Comparison of ENCODE assay signal across 8 cellular contexts in genomic region chr16:636206-637080, GRCh38. TPM values are rescaled to one million over a fixed set of nuclear protein-coding genes. Genes with fewer than 3 reads are reported as not detected.
DNase-seq lines count a peak whose midpoint lies in the region; TF ChIP-seq lines count a peak whose summit lies in the region.

METTL26 (minus strand) TSS chr16:636305; CDS start chr16:636290, 15 bp downstream.

- peak within 1 kb of the TSS; percentile 88 for H3K4me2 ChIP-seq in neuronal stem cell (ENCODE audit: insufficient read depth, low read length, poor library complexity, severe bottlenecking)

- H4K8ac ChIP-seq in neuronal stem cell (ENCODE audit: low read depth, low read length): peak within 1 kb of the TSS; percentile 96

- peak within 1 kb of the TSS; percentile 95 for H2BK5ac ChIP-seq in neuronal stem cell (ENCODE audit: low read length)

- H3K4me3 ChIP-seq in SJSA1 (peak within 1 kb of the TSS; percentile 65), neuronal stem cell (ENCODE audit: low read length in 2 of 2) (peak within 1 kb of the TSS; percentile 99 to 100), subcutaneous abdominal adipose tissue (ENCODE audit: low read depth in 1 of 5, low read length in 5 of 5) (peak within 1 kb of the TSS; percentile 63 to 92 (median 86))

- DNase-seq in GM04503 (ENCODE audit: low read depth): peak; percentile 63
- DNase-seq in HEK293T (ENCODE audit: extremely low spot score): peak; percentile 89
- peak; percentile 93 for DNase-seq in MV-4-11 (lab: John Stamatoyannopoulos, UW)
- DNase-seq in SJSA1 (ENCODE audit: low read depth in 1 of 2, low spot score in 2 of 2): peak; percentile 96 to 97
- peak; percentile 89 to 99 (median 94) for DNase-seq in activated naive CD4-positive, alpha-beta T cell (lab: John Stamatoyannopoulos, UW)
- DNase-seq in foreskin melanocyte: peak; percentile 91
- DNase-seq in neuronal stem cell (ENCODE audit: low spot score): peak; percentile 94

- peak within 1 kb of the TSS; percentile 100 for H3K18ac ChIP-seq in neuronal stem cell (ENCODE audit: low read length)

- peak within 1 kb of the TSS; percentile 99 for H3K23ac ChIP-seq in neuronal stem cell (ENCODE audit: low read depth, low read length, poor library complexity)

- no peak within 1 kb of the TSS for H4K91ac ChIP-seq in neuronal stem cell (ENCODE audit: low read depth, low read length, poor library complexity)

- POLR2A ChIA-PET in HEK293T (lab: Yijun Ruan, JAX): interaction anchor here (0.7 to 3.9 kb wide), 13 partner anchors 9 to 109 kb away, joined by 3 to 21 read pairs (median 4); partner anchors contain the start of genes CAPN15, RHOT2 and WDR90

- peaks cover 19% of the 10 kb centered on the region for H3K79me1 ChIP-seq in neuronal stem cell (ENCODE audit: low read depth, low read length)

- WGBS in neuronal stem cell (ENCODE audit: extremely low coverage in 2 of 2, insufficient read length in 2 of 2, insufficient replicate concordance in 1 of 2), 2 donors: no CpG with 5 or more reads among the region's 91 CpGs

- peak within 1 kb of the TSS; percentile 92 for H2BK15ac ChIP-seq in neuronal stem cell (ENCODE audit: low read length)

- H3K27me3 ChIP-seq in SJSA1 (replicated peaks) (no peaks in the 10 kb centered on the region), neuronal stem cell (ENCODE audit: control insufficient read depth in 3 of 3, insufficient read depth in 3 of 3, low read depth in 1 of 3, low read length in 3 of 3) (peaks cover 0 to 1% (median 0%) of the 10 kb centered on the region in 3 experiments), subcutaneous abdominal adipose tissue (ENCODE audit: control insufficient read depth in 5 of 5, insufficient read depth in 4 of 5, low read length in 5 of 5) (peaks cover 0 to 2% (median 0%) of the 10 kb centered on the region in 5 donors)

- peak within 1 kb of the TSS; percentile 99 for H3K14ac ChIP-seq in neuronal stem cell (ENCODE audit: low read length)

- peaks cover 23% of the 10 kb centered on the region for H3K4me1 ChIP-seq in SJSA1 (replicated peaks)
- H3K4me1 ChIP-seq in neuronal stem cell (ENCODE audit: control insufficient read depth in 2 of 2, insufficient read depth in 1 of 2, low read depth in 1 of 2, low read length in 2 of 2): peaks cover 17 to 28% of the 10 kb centered on the region in 2 donors
- peaks cover 1 to 34% (median 30%) of the 10 kb centered on the region in 5 donors for H3K4me1 ChIP-seq in subcutaneous abdominal adipose tissue (ENCODE audit: control insufficient read depth in 5 of 5, insufficient read depth in 5 of 5, low read length in 5 of 5)

- no peak within 1 kb of the TSS for H3K4ac ChIP-seq in neuronal stem cell (ENCODE audit: low read length)

- H3K27ac ChIP-seq in SJSA1: peak within 1 kb of the TSS; percentile 81
- H3K27ac ChIP-seq in neuronal stem cell (replicated peaks; ENCODE audit: low read length): peak within 1 kb of the TSS; percentile 77
- H3K27ac ChIP-seq in subcutaneous abdominal adipose tissue (ENCODE audit: low read depth, low read length): peak within 1 kb of the TSS; percentile 93

- H2AK5ac ChIP-seq in neuronal stem cell (ENCODE audit: low read depth, low read length): peak within 1 kb of the TSS; percentile 92

- H3K9ac ChIP-seq in neuronal stem cell (ENCODE audit: low read depth, low read length, poor library complexity) (peak within 1 kb of the TSS; percentile 97), subcutaneous abdominal adipose tissue (ENCODE audit: low read length in 5 of 5) (peak within 1 kb of the TSS; percentile 63 to 94 (median 84))

- H3K36me3 ChIP-seq in SJSA1: peaks cover 13% of the 10 kb centered on the region
- H3K36me3 ChIP-seq in neuronal stem cell (replicated peaks in 1 of 2; ENCODE audit: control insufficient read depth in 2 of 2, insufficient read depth in 2 of 2, low read length in 2 of 2): peaks cover 12 to 25% of the 10 kb centered on the region in 2 donors
- H3K36me3 ChIP-seq in subcutaneous abdominal adipose tissue (ENCODE audit: control insufficient read depth in 5 of 5, insufficient read depth in 5 of 5, low read length in 5 of 5): peaks cover 0 to 18% (median 11%) of the 10 kb centered on the region in 5 donors

- H2AFZ ChIP-seq in neuronal stem cell (ENCODE audit: low read length): peak within 1 kb of the TSS; percentile 100

- H3K9me3 ChIP-seq in SJSA1 (replicated peaks) (peaks cover under 1% of the 10 kb centered on the region; the same call in 1 of the 2 replicates), neuronal stem cell (replicated peaks in 1 of 2; ENCODE audit: control insufficient read depth in 2 of 2, insufficient read depth in 1 of 2, low read depth in 1 of 2, low read length in 2 of 2) (no peaks in the 10 kb centered on the region), subcutaneous abdominal adipose tissue (ENCODE audit: control insufficient read depth in 5 of 5, low read length in 5 of 5) (no peaks in the 10 kb centered on the region)

- H2BK120ac ChIP-seq in neuronal stem cell (ENCODE audit: low read depth, low read length): peak within 1 kb of the TSS; percentile 87

- CTCF ChIA-PET in HEK293T (lab: Yijun Ruan, JAX): interaction anchor here (0.7 kb wide), 1 partner anchor 12 kb away, joined by 3 read pairs; no protein-coding TSS in a partner anchor

- H2BK12ac ChIP-seq in neuronal stem cell (ENCODE audit: low read length): peak within 1 kb of the TSS; percentile 63

TF ChIP-seq in HEK293T, 16 proteins besides CTCF, POLR2A, EP300 and RAD21:
- no peak for TF ChIP-seq HDGF (IDR thresholded peaks at IDR 0.05; ENCODE audit: borderline replicate concordance)
- TF ChIP-seq L3MBTL2 (conservative IDR thresholded peaks at IDR 0.05): 0 out of 2 replicates have a peak, but pooled peaks have one; percentile 16
- no peak for TF ChIP-seq LEF1 (IDR thresholded peaks at IDR 0.05; ENCODE audit: borderline replicate concordance)
- TF ChIP-seq CTBP1 (IDR thresholded peaks at IDR 0.05; ENCODE audit: borderline replicate concordance): no peak
- TF ChIP-seq ARNT (IDR thresholded peaks at IDR 0.05): peak; percentile 8; the same call in 1 of the 2 replicates

RNA-seq across cellular contexts. Expression of gene METTL26, which starts in this region (rescaled TPM):
- 73.1 and 86.6 TPM in 2 replicates for total RNA-seq in SJSA1 (2014; rRNA removed; shearing (Covaris generic))
- polyA plus RNA-seq in neuronal stem cell (2013, experiment 1 of 2): 56.9 TPM
- 56.4 TPM for polyA plus RNA-seq in neuronal stem cell (2013, experiment 2 of 2)

Comparison
In these comparisons a context has a peak if more than half of its experiments do, and no peak if none do; other contexts are left out.
1. Peak in every context shown above with its lines: DNase-seq, H3K4me3 ChIP-seq and H3K27ac ChIP-seq.